In genomic region chr21:36699546-36700294, GRCh38 we compare ENCODE assay signal across 8 cellular contexts. TPM values are rescaled to one million over a fixed set of nuclear protein-coding genes. Genes with fewer than 3 reads are reported as not detected.
DNase-seq lines count a peak whose midpoint lies in the region; ATAC-seq and TF ChIP-seq lines count a peak whose summit lies in the region.

No MANE protein-coding gene starts in this region.

- BruUV-seq in PC-3 (replicated peaks; lab: Mats Ljungman, UMichigan) = no TSS peak

- no peaks in the 10 kb centered on the region for H3K9me2 ChIP-seq in PC-3 (replicated peaks; ENCODE audit: low read length)

- H2AFZ ChIP-seq in PC-3 (ENCODE audit: low read length) = no peak overlapping the region; the same call in 1 of the 2 replicates

- no peak for ATAC-seq in PC-3

- peak overlapping the region; percentile 96 for H3K9ac ChIP-seq in PC-3 (ENCODE audit: low read length)

- H3K4me3 ChIP-seq in PC-3 (ENCODE audit: low read length) = peak overlapping the region; percentile 95
- peak overlapping the region; percentile 23 for H3K4me3 ChIP-seq in epithelial cell of esophagus (ENCODE audit: low read length)
- peak overlapping the region; percentile 55 for H3K4me3 ChIP-seq in skeletal muscle cell (ENCODE audit: low read depth, low read length)
- H3K4me3 ChIP-seq in SJCRH30 = no peak overlapping the region

- H3K27me3 ChIP-seq in PC-3 (ENCODE audit: low read length) = no peaks in the 10 kb centered on the region
- H3K27me3 ChIP-seq in SJCRH30 = no peaks in the 10 kb centered on the region

- H3K9me3 ChIP-seq in PC-3 (ENCODE audit: low read length) (no peaks in the 10 kb centered on the region), SJCRH30 (replicated peaks) (no peaks in the 10 kb centered on the region)

- H3K4me2 ChIP-seq in PC-3 (ENCODE audit: low read length) = peak overlapping the region; percentile 92

- H3K27ac ChIP-seq in PC-3 (ENCODE audit: low read length) (peak overlapping the region; percentile 79), SJCRH30 (no peak overlapping the region)

- POLR2A ChIA-PET in PC-3 (lab: Charles Lee; ENCODE audit: unreplicated experiment) = no interaction called here

- H3F3A ChIP-seq in PC-3 (ENCODE audit: low read length, unreplicated experiment) = no peaks in the 10 kb centered on the region

- peaks cover 85% of the 10 kb centered on the region for H3K79me2 ChIP-seq in PC-3 (ENCODE audit: low read length)

- H3K36me3 ChIP-seq in PC-3 (ENCODE audit: low read depth, low read length) (peaks cover 13% of the 10 kb centered on the region), SJCRH30 (no peaks in the 10 kb centered on the region)

- CTCF ChIA-PET in PC-3 (lab: Charles Lee) = no interaction called here

- TF ChIP-seq CTCF in PC-3 (conservative IDR thresholded peaks at IDR 0.05; ENCODE audit: low read depth, low read length) = no peak
- TF ChIP-seq CTCF in epithelial cell of esophagus (IDR thresholded peaks at IDR 0.05; ENCODE audit: insufficient read depth, low read depth, low read length, missing control alignments) = no peak

- DNase-seq in DMS 273 (lab: John Stamatoyannopoulos, UW; ENCODE audit: unreplicated experiment) (peak; percentile 58), DMS 273 treated with DMSO at 0.1 percent for 48 hours (lab: John Stamatoyannopoulos, UW) (no peak), PC-3 (peak; percentile 29), epithelial cell of esophagus (ENCODE audit: low read depth) (no peak), skeletal muscle cell (ENCODE audit: low read depth) (no peak), SJCRH30 (no peak), NOMO-1 treated with DMSO at 0.1 percent for 48 hours (lab: John Stamatoyannopoulos, UW; ENCODE audit: unreplicated experiment) (no peak), KG1 (lab: John Stamatoyannopoulos, UW) (no peak)

- peaks cover 19% of the 10 kb centered on the region for H3K4me1 ChIP-seq in PC-3 (ENCODE audit: insufficient read depth, low read length)
- H3K4me1 ChIP-seq in SJCRH30 = no peaks in the 10 kb centered on the region

- peaks cover 46% of the 10 kb centered on the region for H4K20me1 ChIP-seq in PC-3 (ENCODE audit: low read length)

- intact Hi-C loops in PC-3 (cut with micrococcal nuclease) = loop anchor here (1.0 to 5.0 kb wide), 2 partner anchors 112 to 228 kb away; no protein-coding TSS in a partner anchor

RNA-seq across cellular contexts. Expression of gene SIM2, which starts 0.8 kb away (rescaled TPM):
- 71.2 and 104 TPM in 2 replicates for total RNA-seq in PC-3 (2014; rRNA removed)
- 0.06 TPM in 1 of 2 replicates, not detected in the other for total RNA-seq in SJCRH30 (2014; rRNA removed; shearing (Covaris generic))

Comparison
In these comparisons a context has a peak if more than half of its experiments do, and no peak if none do; other contexts are left out.
1. DNase-seq: peak in DMS 273 (single experiment) and PC-3 (single experiment); none in DMS 273 treated with DMSO at 0.1 percent for 48 hours (single experiment), epithelial cell of esophagus (single experiment), skeletal muscle cell (single experiment), SJCRH30 (0 of 2), NOMO-1 treated with DMSO at 0.1 percent for 48 hours (single experiment) and KG1 (single experiment).
2. RNA of gene SIM2, which starts 0.8 kb away (total RNA-seq): 71.2 to 104 TPM in PC-3; 0.06 TPM in SJCRH30; every median in the first group is over 10 times any median in the second.